Comparison of ENCODE assay signal across 8 cellular contexts in genomic region chr19:37007587-37008220, GRCh38.
DNase-seq lines count a peak whose midpoint lies in the region; ATAC-seq and TF ChIP-seq lines count a peak whose summit lies in the region.

No MANE protein-coding gene starts in this region.

- no peaks in the 10 kb centered on the region for H3K36me3 ChIP-seq in DOHH2 (ENCODE audit: control insufficient read depth, low read length)
- no peaks in the 10 kb centered on the region for H3K36me3 ChIP-seq in rectal smooth muscle tissue (ENCODE audit: control insufficient read depth, insufficient read depth, low read length)

- H4K20me1 ChIP-seq in DOHH2 (ENCODE audit: control insufficient read depth, insufficient read depth, low read depth, low read length): no peaks in the 10 kb centered on the region

- H3K27ac ChIP-seq in DOHH2 (ENCODE audit: low read depth, low read length) (no peak overlapping the region), rectal smooth muscle tissue (ENCODE audit: low read depth, low read length) (peak overlapping the region; percentile 24)

- H3K4me1 ChIP-seq in DOHH2 (ENCODE audit: control insufficient read depth, low read length): no peaks in the 10 kb centered on the region
- no peaks in the 10 kb centered on the region for H3K4me1 ChIP-seq in rectal smooth muscle tissue (ENCODE audit: control insufficient read depth, insufficient read depth, low read length)

- TF ChIP-seq CTCF in DOHH2 (IDR thresholded peaks at IDR 0.05; ENCODE audit: low read depth, low read length, poor library complexity, severe bottlenecking): no peak

- ATAC-seq in HG02571 (IDR thresholded peaks at IDR 0.05; ENCODE audit: unreplicated experiment) (no peak), HG03342 (IDR thresholded peaks at IDR 0.05; ENCODE audit: unreplicated experiment) (no peak), GM21717 (IDR thresholded peaks at IDR 0.05; ENCODE audit: unreplicated experiment) (no peak)

- H3K9me2 ChIP-seq in DOHH2 (replicated peaks; ENCODE audit: control insufficient read depth, low read length): no peaks in the 10 kb centered on the region

- H3F3A ChIP-seq in DOHH2 (ENCODE audit: control insufficient read depth, insufficient read depth): no peaks in the 10 kb centered on the region

- DNase-seq in activated CD4-positive, alpha-beta T cell treated with anti-CD3 and anti-CD28 coated beads, Interleukin-2, amount 50 U/mL, for 1 hour: peak; percentile 18
- DNase-seq in fibroblast of gingiva (ENCODE audit: low read depth) (peak; percentile 11), ureter (ENCODE audit: low spot score) (peak; percentile 76)

- H3K9ac ChIP-seq in rectal smooth muscle tissue (ENCODE audit: low read length): no peak overlapping the region

- H3K4me3 ChIP-seq in DOHH2 (ENCODE audit: low read length): 0 out of 2 replicates have a peak overlapping the region, but pooled peaks have one; percentile 12
- H3K4me3 ChIP-seq in rectal smooth muscle tissue (ENCODE audit: low read length): peak overlapping the region; percentile 55

- H3K27me3 ChIP-seq in DOHH2 (ENCODE audit: control insufficient read depth, low read length) (no peaks in the 10 kb centered on the region), rectal smooth muscle tissue (ENCODE audit: control insufficient read depth, insufficient read depth, low read length) (no peaks in the 10 kb centered on the region)

- peak overlapping the region; percentile 14; the same call in 1 of the 2 replicates for H3K4me2 ChIP-seq in DOHH2 (ENCODE audit: low read length)

- H3K79me2 ChIP-seq in DOHH2 (ENCODE audit: control insufficient read depth, low read length): no peaks in the 10 kb centered on the region

- H3K9me3 ChIP-seq in DOHH2 (ENCODE audit: control insufficient read depth, insufficient read depth, low read length): peaks cover 41% of the 10 kb centered on the region

Comparison
In these comparisons a context has a peak if more than half of its experiments do, and no peak if none do; other contexts are left out.
1. DNase-seq: peak in every context shown above with its lines; median percentile 76 in ureter; 18 in activated CD4-positive, alpha-beta T cell treated with anti-CD3 and anti-CD28 coated beads, Interleukin-2, amount 50 U/mL, for 1 hour; 11 in fibroblast of gingiva.